In genomic region chr6:85961746-85962145, GRCh38 we compare ENCODE assay signal across 10 cellular contexts.
"Had no signal": no experiment of that assay in that cellular context is flagged by ENCODE, and none has a peak within 500 bp of the region (broad histone marks: within the 10 kb centered on the region; RNA-seq: fewer than 3 reads in every experiment).

No MANE protein-coding gene starts in this region.

- H3K27ac Mint-ChIP-seq: GM23338, H9 had no signal

- DNase-seq: H9, HCEC 1CT, IMR-90, Karpas-422, KBM-7 had no signal

- H2AFZ ChIP-seq: GM23338 had no signal

- H3K27ac ChIP-seq: KMS-11 had no signal

- H3K9ac ChIP-seq: KMS-11 had no signal

- H3K4me3 ChIP-seq: GM23338 had no signal

- H3K4me3 Mint-ChIP-seq: GM23338, H9 had no signal

- H3K4me2 ChIP-seq: GM23338, KMS-11 had no signal

- H3K4me1 Mint-ChIP-seq: GM23338, H9 had no signal

- FAIRE-seq: H1, H54, HTR-8/SVneo had no signal

- ATAC-seq: GM23338 had no signal
